18 cellular contexts compared by ENCODE assay signal in genomic region chr1:23627065-23627464, GRCh38.
DNase-seq lines count a peak whose midpoint lies in the region; ATAC-seq and TF ChIP-seq lines count a peak whose summit lies in the region.
"Had no signal": no experiment of that assay in that cellular context is flagged by ENCODE, and none has a peak within 500 bp of the region (broad histone marks: within the 10 kb centered on the region; RNA-seq: fewer than 3 reads in every experiment).

No MANE protein-coding gene starts in this region.

- H3K27me3 ChIP-seq in suprapubic skin (no peaks in the 10 kb centered on the region), breast epithelium (no peaks in the 10 kb centered on the region)
- H3K27me3 ChIP-seq: ascending aorta, neural progenitor cell had no signal

- H3K9me3 Mint-ChIP-seq in T-helper 2 cell treated with Interferon-gamma antibody and Interleukin-4, amounts not matched to agents 5 μg/mL and 100 μg/mL, for 36 hours: peaks cover 4% of the 10 kb centered on the region
- H3K9me3 Mint-ChIP-seq in stimulated activated memory B cell treated with anti-CD40 and anti-IgM and Interleukin-4, amounts not matched to agents 10 μg/mL and 1 μg/mL and 100 μg/mL, for 72 hours: peaks cover 13% of the 10 kb centered on the region

- TF ChIP-seq CTCF in epithelial cell of esophagus (IDR thresholded peaks at IDR 0.05; ENCODE audit: insufficient read depth, low read depth, low read length, missing control alignments) (no peak), suprapubic skin (IDR thresholded peaks at IDR 0.05) (no peak), breast epithelium (IDR thresholded peaks at IDR 0.05) (no peak)

- H3K9me3 ChIP-seq in suprapubic skin (no peaks in the 10 kb centered on the region), breast epithelium (no peaks in the 10 kb centered on the region)
- H3K9me3 ChIP-seq: ascending aorta, thoracic aorta had no signal

- intact Hi-C loops in breast epithelium (cut with DNase I; ENCODE audit: low total_unique reads): no loop called here

- H3K4me3 ChIP-seq in epithelial cell of esophagus (ENCODE audit: low read length) (no peak overlapping the region), suprapubic skin (no peak overlapping the region), breast epithelium (no peak overlapping the region)
- H3K4me3 ChIP-seq: ascending aorta, neural progenitor cell, thoracic aorta had no signal

- H3K27ac ChIP-seq in suprapubic skin: no peak overlapping the region
- H3K27ac ChIP-seq in breast epithelium: no peak overlapping the region
- H3K27ac ChIP-seq: ascending aorta, KMS-11, neural progenitor cell, thoracic aorta had no signal

- H3K4me1 Mint-ChIP-seq in T-helper 2 cell treated with Interferon-gamma antibody and Interleukin-4, amounts not matched to agents 5 μg/mL and 100 μg/mL, for 36 hours (ENCODE audit: low read depth): peaks cover 28% of the 10 kb centered on the region
- H3K4me1 Mint-ChIP-seq in stimulated activated memory B cell treated with anti-CD40 and anti-IgM and Interleukin-4, amounts not matched to agents 10 μg/mL and 1 μg/mL and 100 μg/mL, for 72 hours: peaks cover 63% of the 10 kb centered on the region

- H3K36me3 ChIP-seq in suprapubic skin (no peaks in the 10 kb centered on the region), breast epithelium (no peaks in the 10 kb centered on the region)
- H3K36me3 ChIP-seq: ascending aorta, neural progenitor cell, thoracic aorta had no signal

- H3K36me3 Mint-ChIP-seq in T-helper 2 cell treated with Interferon-gamma antibody and Interleukin-4, amounts not matched to agents 5 μg/mL and 100 μg/mL, for 36 hours (ENCODE audit: low read depth): no peaks in the 10 kb centered on the region
- H3K36me3 Mint-ChIP-seq in stimulated activated memory B cell treated with anti-CD40 and anti-IgM and Interleukin-4, amounts not matched to agents 10 μg/mL and 1 μg/mL and 100 μg/mL, for 72 hours: peaks cover 14% of the 10 kb centered on the region
- H3K36me3 Mint-ChIP-seq: neural progenitor cell had no signal

- TF ChIP-seq POLR2A in suprapubic skin (IDR thresholded peaks at IDR 0.05) (no peak), breast epithelium (IDR thresholded peaks at IDR 0.05) (no peak)

- H3K4me1 ChIP-seq in suprapubic skin (no peaks in the 10 kb centered on the region), breast epithelium (no peaks in the 10 kb centered on the region)
- H3K4me1 ChIP-seq: ascending aorta had no signal

- no peaks in the 10 kb centered on the region for H3K27me3 Mint-ChIP-seq in T-helper 2 cell treated with Interferon-gamma antibody and Interleukin-4, amounts not matched to agents 5 μg/mL and 100 μg/mL, for 36 hours (ENCODE audit: low read depth)
- no peaks in the 10 kb centered on the region for H3K27me3 Mint-ChIP-seq in stimulated activated memory B cell treated with anti-CD40 and anti-IgM and Interleukin-4, amounts not matched to agents 10 μg/mL and 1 μg/mL and 100 μg/mL, for 72 hours

- WGBS in suprapubic skin: 59% methylated on average over 7 of the region's 8 CpGs

- peak; percentile 28 for DNase-seq in NCI-H2107 treated with DMSO at 0.1 percent for 48 hours (lab: John Stamatoyannopoulos, UW; ENCODE audit: unreplicated experiment)
- DNase-seq in NCI-H2107 (lab: John Stamatoyannopoulos, UW): no peak
- no peak for DNase-seq in T-helper 2 cell treated with Interferon-gamma antibody and Interleukin-4, amounts not matched to agents 5 μg/mL and 100 μg/mL, for 36 hours (ENCODE audit: low spot score)
- peak; percentile 24 for DNase-seq in epithelial cell of esophagus (ENCODE audit: low read depth)
- no peak for DNase-seq in suprapubic skin (ENCODE audit: low spot score in 2 of 2)
- no peak for DNase-seq in DMS 273 treated with DMSO at 0.1 percent for 48 hours (lab: John Stamatoyannopoulos, UW)
- no peak for DNase-seq in breast epithelium (ENCODE audit: low spot score in 2 of 2)
- DNase-seq: 8988T; activated CD4-positive, alpha-beta T cell treated with anti-CD3 and anti-CD28 coated beads for 48 hours; DND-41; NCI-H345; SHP77 treated with DMSO at 0.1 percent for 48 hours; stimulated activated CD4-positive, alpha-beta T cell treated with anti-CD3 and anti-CD28 coated beads, Interleukin-1b, Interleukin-23, amount 100 ng/mL, for 48 hours had no signal

- peak overlapping the region; percentile 39 for H3K27ac Mint-ChIP-seq in T-helper 2 cell treated with Interferon-gamma antibody and Interleukin-4, amounts not matched to agents 5 μg/mL and 100 μg/mL, for 36 hours
- H3K27ac Mint-ChIP-seq in stimulated activated memory B cell treated with anti-CD40 and anti-IgM and Interleukin-4, amounts not matched to agents 10 μg/mL and 1 μg/mL and 100 μg/mL, for 72 hours: peak overlapping the region; percentile 89

- H3K4me3 Mint-ChIP-seq in T-helper 2 cell treated with Interferon-gamma antibody and Interleukin-4, amounts not matched to agents 5 μg/mL and 100 μg/mL, for 36 hours: peak overlapping the region; percentile 86
- peak overlapping the region; percentile 48 for H3K4me3 Mint-ChIP-seq in stimulated activated memory B cell treated with anti-CD40 and anti-IgM and Interleukin-4, amounts not matched to agents 10 μg/mL and 1 μg/mL and 100 μg/mL, for 72 hours

- TF ChIP-seq EP300 in suprapubic skin (IDR thresholded peaks at IDR 0.05): no peak

- ATAC-seq in stimulated activated memory B cell treated with anti-CD40 and anti-IgM and Interleukin-4, amounts not matched to agents 10 μg/mL and 1 μg/mL and 100 μg/mL, for 72 hours: peak; percentile 57

Comparison
In these comparisons a context has a peak if more than half of its experiments do, and no peak if none do; other contexts are left out.
1. DNase-seq: peak in NCI-H2107 treated with DMSO at 0.1 percent for 48 hours (single experiment) and epithelial cell of esophagus (single experiment); none in NCI-H2107 (single experiment), T-helper 2 cell treated with Interferon-gamma antibody and Interleukin-4, amounts not matched to agents 5 μg/mL and 100 μg/mL, for 36 hours (single experiment), suprapubic skin (0 of 2), DMS 273 treated with DMSO at 0.1 percent for 48 hours (single experiment) and breast epithelium (0 of 2).